ENCODE assay signal across 10 cellular contexts in the genomic region with DNA sequence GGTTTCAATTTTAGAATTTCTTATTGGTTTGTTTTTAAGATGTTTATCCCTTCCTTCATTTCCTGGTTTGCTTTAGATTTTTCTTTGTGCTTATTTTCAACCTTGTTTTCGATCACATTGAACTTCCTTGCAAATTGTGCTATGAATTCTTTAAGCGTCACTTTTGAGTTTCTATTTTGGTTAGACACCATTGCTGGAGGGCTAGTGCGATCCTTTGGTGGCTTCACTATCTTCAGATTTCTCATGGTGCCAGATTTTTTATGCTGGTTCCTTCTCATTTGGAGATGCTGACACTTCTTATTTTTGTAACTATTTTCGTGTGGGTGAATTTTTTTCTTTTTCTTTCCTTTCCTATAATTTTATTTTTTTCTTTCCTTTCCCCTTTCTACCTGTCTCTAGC.
DNase-seq lines count a peak whose midpoint lies in the region; ATAC-seq and TF ChIP-seq lines count a peak whose summit lies in the region.
"Had no signal": no experiment of that assay in that cellular context is flagged by ENCODE, and none has a peak within 500 bp of the region (broad histone marks: within the 10 kb centered on the region; RNA-seq: fewer than 3 reads in every experiment).

No MANE protein-coding gene starts in this region.

- H3K4me3 ChIP-seq in DOHH2 (ENCODE audit: low read length) (no peak overlapping the region), Karpas-422 (ENCODE audit: low read length) (no peak overlapping the region)
- H3K4me3 ChIP-seq: K562 had no signal

- H3K9me3 ChIP-seq in DOHH2 (ENCODE audit: control insufficient read depth, insufficient read depth, low read length): no peaks in the 10 kb centered on the region
- H3K9me3 ChIP-seq in Karpas-422 (ENCODE audit: low read length): no peaks in the 10 kb centered on the region

- H3K27ac ChIP-seq in DOHH2 (ENCODE audit: low read depth, low read length) (no peak overlapping the region), Karpas-422 (ENCODE audit: low read length) (no peak overlapping the region)
- H3K27ac ChIP-seq: RWPE1 had no signal

- H4K20me1 ChIP-seq in DOHH2 (ENCODE audit: control insufficient read depth, insufficient read depth, low read depth, low read length) (no peaks in the 10 kb centered on the region), Karpas-422 (ENCODE audit: insufficient read depth, low read depth, low read length) (no peaks in the 10 kb centered on the region)

- ATAC-seq in GM18517 (IDR thresholded peaks at IDR 0.05; ENCODE audit: unreplicated experiment) (peak; percentile 10), left lobe of liver (peak; percentile 65), GM18519 (IDR thresholded peaks at IDR 0.05; ENCODE audit: low FRiP score, unreplicated experiment) (no peak)

- peaks cover 22% of the 10 kb centered on the region for H3K4me1 ChIP-seq in DOHH2 (ENCODE audit: control insufficient read depth, low read length)
- H3K4me1 ChIP-seq in Karpas-422 (ENCODE audit: low read length): peaks cover 26% of the 10 kb centered on the region

- H3K4me2 ChIP-seq in DOHH2 (ENCODE audit: low read length): peak overlapping the region; percentile 14
- H3K4me2 ChIP-seq in Karpas-422 (ENCODE audit: low read depth, low read length, poor library complexity, severe bottlenecking): peak overlapping the region; percentile 19

- H3K36me3 ChIP-seq in DOHH2 (ENCODE audit: control insufficient read depth, low read length) (no peaks in the 10 kb centered on the region), Karpas-422 (ENCODE audit: insufficient read depth, low read length) (no peaks in the 10 kb centered on the region)

- H3K27me3 ChIP-seq in DOHH2 (ENCODE audit: control insufficient read depth, low read length): no peaks in the 10 kb centered on the region
- no peaks in the 10 kb centered on the region for H3K27me3 ChIP-seq in Karpas-422 (ENCODE audit: low read length)

- H3K79me2 ChIP-seq in DOHH2 (ENCODE audit: control insufficient read depth, low read length) (peaks cover 9% of the 10 kb centered on the region), Karpas-422 (ENCODE audit: low read length) (peaks cover 10% of the 10 kb centered on the region)

- no peaks in the 10 kb centered on the region for H3F3A ChIP-seq in DOHH2 (ENCODE audit: control insufficient read depth, insufficient read depth)

- no peak overlapping the region for H3K9ac ChIP-seq in Karpas-422 (ENCODE audit: low read length)

- no peaks in the 10 kb centered on the region for H3K9me2 ChIP-seq in DOHH2 (replicated peaks; ENCODE audit: control insufficient read depth, low read length)
- H3K9me2 ChIP-seq in Karpas-422 (replicated peaks; ENCODE audit: insufficient read depth, low read length): no peaks in the 10 kb centered on the region

- H2AFZ ChIP-seq in Karpas-422 (ENCODE audit: low read length): peak overlapping the region; percentile 7; the same call in 1 of the 2 replicates

- no peak for TF ChIP-seq CTCF in DOHH2 (IDR thresholded peaks at IDR 0.05; ENCODE audit: low read depth, low read length, poor library complexity, severe bottlenecking)

- DNase-seq in Karpas-422: no peak
- no peak for DNase-seq in left lobe of liver (ENCODE audit: low spot score)
- no peak for DNase-seq in NCI-H146 treated with DMSO at 0.1 percent for 48 hours (lab: John Stamatoyannopoulos, UW; ENCODE audit: unreplicated experiment)
- DNase-seq in stimulated activated CD8-positive, alpha-beta memory T cell treated with anti-CD3 and anti-CD28 coated beads, Interleukin-4, amount 100 ng/mL, for 48 hours: no peak
- DNase-seq: GDM1 had no signal
